8 cellular contexts compared by ENCODE assay signal in the genomic region with DNA sequence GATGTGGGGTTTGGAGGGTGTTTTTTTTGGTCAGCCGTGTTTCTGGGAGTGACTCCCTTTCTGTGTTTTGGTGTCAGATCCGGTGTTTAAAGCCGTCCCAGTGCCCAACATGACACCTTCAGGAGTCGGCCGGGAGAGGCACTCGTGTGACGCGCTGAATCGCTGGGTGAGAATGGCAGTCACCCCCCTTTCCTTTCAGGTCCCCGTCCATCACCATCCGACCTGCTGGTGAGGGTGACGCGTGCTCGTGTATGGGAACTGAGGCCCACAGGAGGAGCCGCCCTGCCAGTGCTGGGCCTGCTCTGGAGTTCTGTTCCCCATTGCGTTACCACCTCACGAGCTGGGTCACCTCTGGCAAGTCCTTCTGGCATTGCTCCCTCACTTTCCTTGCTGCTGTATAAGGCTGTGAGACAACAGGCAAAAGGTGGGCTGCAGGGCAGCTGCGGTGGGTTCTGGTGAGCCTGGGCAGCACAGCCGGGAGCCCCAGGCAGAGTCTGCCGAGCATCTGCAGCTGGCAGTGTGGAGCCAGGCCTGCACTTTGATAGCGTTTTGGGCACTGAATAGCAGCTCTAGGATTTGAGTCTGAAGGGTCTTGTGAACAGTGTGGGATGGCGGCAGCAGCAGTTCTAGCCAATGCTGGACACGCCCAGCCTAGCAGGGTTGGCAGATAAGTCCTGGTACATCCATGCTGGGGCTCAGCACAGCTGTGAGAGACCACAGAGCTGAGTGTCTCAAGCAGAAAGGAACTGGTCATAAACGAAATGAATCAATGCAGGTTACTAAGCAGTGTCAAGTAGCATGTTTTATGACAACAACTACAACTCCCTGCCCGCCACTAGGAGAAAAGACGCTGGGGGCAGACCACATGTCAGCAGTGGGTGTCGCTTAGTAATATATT. TPM values are rescaled to one million over a fixed set of nuclear protein-coding genes. Genes with fewer than 3 reads are reported as not detected.
DNase-seq lines count a peak whose midpoint lies in the region; ATAC-seq, FAIRE-seq and TF ChIP-seq lines count a peak whose summit lies in the region.
"Not testable (repeated sequence)": the region's sequence is repeated elsewhere in the genome, so short reads cannot be mapped to it uniquely, and the experiment has no call there.

No MANE protein-coding gene starts in this region.

- H3K27ac ChIP-seq in HEK293 (ENCODE audit: extremely low read depth, low read depth, low read length); kidney (ENCODE audit: low read depth in 2 of 2, low read length in 2 of 2); neural progenitor cell: not testable (repeated sequence)

- POLR2A ChIA-PET in HEK293 (lab: Yijun Ruan, JAX), result not testable (repeated sequence)

- H3K4me2 ChIP-seq in neural progenitor cell, result not testable (repeated sequence)

- H3K9ac ChIP-seq in kidney (ENCODE audit: low read length in 2 of 2); neural progenitor cell: not testable (repeated sequence)

- H3K4me1 ChIP-seq in HEK293 (ENCODE audit: control insufficient read depth, insufficient read depth, low read length); neural progenitor cell: not testable (repeated sequence)
- H3K4me1 ChIP-seq in kidney (ENCODE audit: control insufficient read depth in 1 of 2, insufficient read depth in 1 of 2, low read depth in 1 of 2, low read length in 2 of 2), result peaks cover 5 to 14% of the 10 kb centered on the region in 2 donors

- not testable (repeated sequence) for H3K9me3 Mint-ChIP-seq in brain; neural progenitor cell; stimulated activated naive B cell treated with anti-CD40 and anti-IgM and Interleukin-4, amounts not matched to agents 10 μg/mL and 1 μg/mL and 100 μg/mL, for 72 hours

- peaks cover 21% of the 10 kb centered on the region for H3K4me1 Mint-ChIP-seq in T-helper 17 cell
- peaks cover 21% of the 10 kb centered on the region for H3K4me1 Mint-ChIP-seq in brain
- not testable (repeated sequence) for H3K4me1 Mint-ChIP-seq in neural progenitor cell; stimulated activated naive B cell treated with anti-CD40 and anti-IgM and Interleukin-4, amounts not matched to agents 10 μg/mL and 1 μg/mL and 100 μg/mL, for 72 hours

- H3K36me3 ChIP-seq in HEK293 (ENCODE audit: control insufficient read depth in 2 of 2, insufficient read depth in 1 of 2, low read length in 2 of 2), result peaks cover 15 to 76% of the 10 kb centered on the region in 2 experiments; a peak in 2 of 3 replicates
- H3K36me3 ChIP-seq in kidney (ENCODE audit: control insufficient read depth in 1 of 2, insufficient read depth in 2 of 2, low read length in 2 of 2), result peaks cover 33 to 41% of the 10 kb centered on the region in 2 donors
- H3K36me3 ChIP-seq in neural progenitor cell, result not testable (repeated sequence)

- not testable (repeated sequence) for H3K79me2 ChIP-seq in neural progenitor cell (ENCODE audit: low read depth)

- peaks cover 11% of the 10 kb centered on the region for H3K36me3 Mint-ChIP-seq in T-helper 17 cell (ENCODE audit: low read depth)
- H3K36me3 Mint-ChIP-seq in brain, result peaks cover 77% of the 10 kb centered on the region
- peaks cover 35% of the 10 kb centered on the region for H3K36me3 Mint-ChIP-seq in neural progenitor cell
- peaks cover 47 to 66% of the 10 kb centered on the region in 2 donors for H3K36me3 Mint-ChIP-seq in stimulated activated naive B cell treated with anti-CD40 and anti-IgM and Interleukin-4, amounts not matched to agents 10 μg/mL and 1 μg/mL and 100 μg/mL, for 72 hours

- not testable (repeated sequence) for H3K9me3 ChIP-seq in HEK293 (ENCODE audit: control insufficient read depth, insufficient read depth, low read depth, low read length); T-helper 17 cell (ENCODE audit: control insufficient read depth, low read length, poor library complexity, severe bottlenecking); kidney (ENCODE audit: control insufficient read depth in 1 of 2, low read length in 2 of 2); neural progenitor cell (ENCODE audit: low read depth)

- not testable (repeated sequence) for H3K4me3 Mint-ChIP-seq in T-helper 17 cell; brain; neural progenitor cell; stimulated activated naive B cell treated with anti-CD40 and anti-IgM and Interleukin-4, amounts not matched to agents 10 μg/mL and 1 μg/mL and 100 μg/mL, for 72 hours

- peak; percentile 21 for DNase-seq in AG09309 (ENCODE audit: low read depth)
- DNase-seq in T-helper 17 cell; neural progenitor cell (ENCODE audit: low spot score); stimulated activated naive B cell treated with anti-CD40 and anti-IgM and Interleukin-4, amounts not matched to agents 10 μg/mL and 1 μg/mL and 100 μg/mL, for 72 hours: not testable (repeated sequence)
- DNase-seq in fibroblast of mammary gland (ENCODE audit: low read depth), result peak; percentile 67
- peak; percentile 73 for DNase-seq in kidney

- peaks cover 26% of the 10 kb centered on the region for H4K20me1 ChIP-seq in neural progenitor cell (ENCODE audit: low read depth)

- not testable (repeated sequence) for FAIRE-seq in kidney (lab: Jason Lieb, UNC)

- not testable (repeated sequence) for H2AFZ ChIP-seq in neural progenitor cell (replicated peaks)

- not testable (repeated sequence) for H3K27ac Mint-ChIP-seq in T-helper 17 cell
- peak overlapping the region in 4 of 5 experiments; percentile 51 to 80 (median 63) for H3K27ac Mint-ChIP-seq in brain
- peak overlapping the region; percentile 50 for H3K27ac Mint-ChIP-seq in neural progenitor cell
- H3K27ac Mint-ChIP-seq in stimulated activated naive B cell treated with anti-CD40 and anti-IgM and Interleukin-4, amounts not matched to agents 10 μg/mL and 1 μg/mL and 100 μg/mL, for 72 hours, result peak overlapping the region; percentile 42

- H3K27me3 ChIP-seq in neural progenitor cell, result not testable (repeated sequence)

- peak; percentile 11 for ATAC-seq in T-helper 17 cell
- ATAC-seq in stimulated activated naive B cell treated with anti-CD40 and anti-IgM and Interleukin-4, amounts not matched to agents 10 μg/mL and 1 μg/mL and 100 μg/mL, for 72 hours (replicated peaks), result peak in 1 of 2 donors; percentile 27

- not testable (repeated sequence) for H3F3A ChIP-seq in neural progenitor cell (ENCODE audit: low read depth)

- TF ChIP-seq CTCF in AG09309 (IDR thresholded peaks at IDR 0.05; ENCODE audit: control insufficient read depth, insufficient read depth, low read depth, low read length, missing control alignments); HEK293 (tag by site-specific recombination; IDR thresholded peaks at IDR 0.05); brain (conservative IDR thresholded peaks at IDR 0.05); fibroblast of mammary gland (conservative IDR thresholded peaks at IDR 0.05; ENCODE audit: control insufficient read depth, insufficient read depth, low read depth, low read length); kidney (IDR thresholded peaks at IDR 0.05; ENCODE audit: borderline replicate concordance, extremely low read depth, insufficient read depth); neural progenitor cell (IDR thresholded peaks at IDR 0.05): not testable (repeated sequence)

- not testable (repeated sequence) for H3K4me3 ChIP-seq in AG09309 (ENCODE audit: control insufficient read depth, low read depth, low read length); HEK293 (ENCODE audit: low read depth, low read length); fibroblast of mammary gland (ENCODE audit: control insufficient read depth, low read depth, low read length); kidney (ENCODE audit: low read length in 2 of 2); neural progenitor cell

- not testable (repeated sequence) for H3K27me3 Mint-ChIP-seq in T-helper 17 cell; brain; neural progenitor cell (ENCODE audit: insufficient read depth, low read depth); stimulated activated naive B cell treated with anti-CD40 and anti-IgM and Interleukin-4, amounts not matched to agents 10 μg/mL and 1 μg/mL and 100 μg/mL, for 72 hours

- intact Hi-C loops in kidney (cut with DNase I), result not testable (repeated sequence)

- CTCF ChIA-PET in HEK293 (lab: Yijun Ruan, JAX), result not testable (repeated sequence)

TF ChIP-seq in HEK293, 187 proteins besides CTCF, POLR2A, EP300 and RAD21:
- peak; percentile 85 for TF ChIP-seq ZNF600 (tag by site-specific recombination; IDR thresholded peaks at IDR 0.05)
TF ChIP-seq in HEK293: peak in this region for 1; not testable (repeated sequence) for 186.

RNA-seq across cellular contexts. Expression of a gene that starts 26.8 kb away (rescaled TPM):
- total RNA-seq in T-helper 17 cell (10 to 100 TPM; 26.5 to 34.4 TPM), kidney (27.7 TPM), neural progenitor cell (ENCODE audit: low replicate concordance) (49.2 and 86.0 TPM in 2 replicates)
- polyA plus RNA-seq in brain (ENCODE audit: insufficient read depth, low read depth, low replicate concordance) (38.1 TPM), kidney (ENCODE audit: insufficient read depth, low read depth, low replicate concordance) (55.2 TPM)

RNA-seq across cellular contexts. Expression of a gene that starts 54.2 kb away (rescaled TPM):
- total RNA-seq in T-helper 17 cell (10 to 100 TPM; 58.4 to 78.8 TPM), kidney (113 TPM), neural progenitor cell (ENCODE audit: low replicate concordance) (68.8 and 69.1 TPM in 2 replicates)
- polyA plus RNA-seq in brain (ENCODE audit: insufficient read depth, low read depth, low replicate concordance) (58.3 TPM), kidney (ENCODE audit: insufficient read depth, low read depth, low replicate concordance) (56.5 TPM)
